Comparison of ENCODE assay signal across 1 cellular context in the genomic region with DNA sequence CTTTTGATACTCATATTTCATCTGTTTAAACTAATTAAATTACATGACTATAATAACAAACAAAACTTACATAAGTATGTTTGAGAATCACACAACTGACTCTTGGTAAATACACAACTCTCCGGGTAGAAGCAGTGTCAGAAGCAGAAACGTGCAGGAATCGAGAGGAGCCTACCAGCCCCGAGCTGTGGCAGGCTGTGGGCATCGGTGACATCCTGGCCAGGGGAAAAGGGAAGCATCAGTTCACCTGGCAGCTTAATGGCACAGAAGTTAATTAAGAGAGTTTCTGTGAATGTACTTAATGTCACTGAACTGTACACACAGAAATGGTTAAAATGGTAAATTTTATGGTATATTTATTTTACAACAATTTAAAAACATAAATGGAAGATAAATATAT.
TF ChIP-seq lines count a peak whose summit lies in the region.

No MANE protein-coding gene starts in this region.

TF ChIP-seq in GM12878, 131 proteins besides CTCF, POLR2A, EP300 and RAD21 (continued from another document):
- TF ChIP-seq, protein P1, sequence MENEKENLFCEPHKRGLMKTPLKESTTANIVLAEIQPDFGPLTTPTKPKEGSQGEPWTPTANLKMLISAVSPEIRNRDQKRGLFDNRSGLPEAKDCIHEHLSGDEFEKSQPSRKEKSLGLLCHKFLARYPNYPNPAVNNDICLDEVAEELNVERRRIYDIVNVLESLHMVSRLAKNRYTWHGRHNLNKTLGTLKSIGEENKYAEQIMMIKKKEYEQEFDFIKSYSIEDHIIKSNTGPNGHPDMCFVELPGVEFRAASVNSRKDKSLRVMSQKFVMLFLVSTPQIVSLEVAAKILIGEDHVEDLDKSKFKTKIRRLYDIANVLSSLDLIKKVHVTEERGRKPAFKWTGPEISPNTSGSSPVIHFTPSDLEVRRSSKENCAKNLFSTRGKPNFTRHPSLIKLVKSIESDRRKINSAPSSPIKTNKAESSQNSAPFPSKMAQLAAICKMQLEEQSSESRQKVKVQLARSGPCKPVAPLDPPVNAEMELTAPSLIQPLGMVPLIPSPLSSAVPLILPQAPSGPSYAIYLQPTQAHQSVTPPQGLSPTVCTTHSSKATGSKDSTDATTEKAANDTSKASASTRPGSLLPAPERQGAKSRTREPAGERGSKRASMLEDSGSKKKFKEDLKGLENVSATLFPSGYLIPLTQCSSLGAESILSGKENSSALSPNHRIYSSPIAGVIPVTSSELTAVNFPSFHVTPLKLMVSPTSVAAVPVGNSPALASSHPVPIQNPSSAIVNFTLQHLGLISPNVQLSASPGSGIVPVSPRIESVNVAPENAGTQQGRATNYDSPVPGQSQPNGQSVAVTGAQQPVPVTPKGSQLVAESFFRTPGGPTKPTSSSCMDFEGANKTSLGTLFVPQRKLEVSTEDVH (IDR thresholded peaks at IDR 0.05; ENCODE audit: low read depth, partially characterized antibody) = no peak
- TF ChIP-seq FOXK2 (IDR thresholded peaks at IDR 0.05) (no peak), MYC (IDR thresholded peaks at IDR 0.05; ENCODE audit: insufficient read depth, insufficient read length, insufficient replicate concordance, low read length, severe bottlenecking) (no peak), HDAC2 (IDR thresholded peaks at IDR 0.05) (no peak), SMAD5 (IDR thresholded peaks at IDR 0.05; ENCODE audit: low read depth) (no peak), NR2F1 (conservative IDR thresholded peaks at IDR 0.05) (no peak), EGR1 (IDR thresholded peaks at IDR 0.05; ENCODE audit: borderline replicate concordance in 1 of 2, low read depth in 2 of 2, low read length in 2 of 2) (no peak)
- TF ChIP-seq, protein P2, sequence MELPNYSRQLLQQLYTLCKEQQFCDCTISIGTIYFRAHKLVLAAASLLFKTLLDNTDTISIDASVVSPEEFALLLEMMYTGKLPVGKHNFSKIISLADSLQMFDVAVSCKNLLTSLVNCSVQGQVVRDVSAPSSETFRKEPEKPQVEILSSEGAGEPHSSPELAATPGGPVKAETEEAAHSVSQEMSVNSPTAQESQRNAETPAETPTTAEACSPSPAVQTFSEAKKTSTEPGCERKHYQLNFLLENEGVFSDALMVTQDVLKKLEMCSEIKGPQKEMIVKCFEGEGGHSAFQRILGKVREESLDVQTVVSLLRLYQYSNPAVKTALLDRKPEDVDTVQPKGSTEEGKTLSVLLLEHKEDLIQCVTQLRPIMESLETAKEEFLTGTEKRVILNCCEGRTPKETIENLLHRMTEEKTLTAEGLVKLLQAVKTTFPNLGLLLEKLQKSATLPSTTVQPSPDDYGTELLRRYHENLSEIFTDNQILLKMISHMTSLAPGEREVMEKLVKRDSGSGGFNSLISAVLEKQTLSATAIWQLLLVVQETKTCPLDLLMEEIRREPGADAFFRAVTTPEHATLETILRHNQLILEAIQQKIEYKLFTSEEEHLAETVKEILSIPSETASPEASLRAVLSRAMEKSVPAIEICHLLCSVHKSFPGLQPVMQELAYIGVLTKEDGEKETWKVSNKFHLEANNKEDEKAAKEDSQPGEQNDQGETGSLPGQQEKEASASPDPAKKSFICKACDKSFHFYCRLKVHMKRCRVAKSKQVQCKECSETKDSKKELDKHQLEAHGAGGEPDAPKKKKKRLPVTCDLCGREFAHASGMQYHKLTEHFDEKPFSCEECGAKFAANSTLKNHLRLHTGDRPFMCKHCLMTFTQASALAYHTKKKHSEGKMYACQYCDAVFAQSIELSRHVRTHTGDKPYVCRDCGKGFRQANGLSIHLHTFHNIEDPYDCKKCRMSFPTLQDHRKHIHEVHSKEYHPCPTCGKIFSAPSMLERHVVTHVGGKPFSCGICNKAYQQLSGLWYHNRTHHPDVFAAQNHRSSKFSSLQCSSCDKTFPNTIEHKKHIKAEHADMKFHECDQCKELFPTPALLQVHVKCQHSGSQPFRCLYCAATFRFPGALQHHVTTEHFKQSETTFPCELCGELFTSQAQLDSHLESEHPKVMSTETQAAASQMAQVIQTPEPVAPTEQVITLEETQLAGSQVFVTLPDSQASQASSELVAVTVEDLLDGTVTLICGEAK (IDR thresholded peaks at IDR 0.05; ENCODE audit: borderline replicate concordance) = no peak
